8 cellular contexts compared by ENCODE assay signal in genomic region chr2:74261204-74261864, GRCh38.
A peak's percentile ranks its signal among the peaks of the same experiment; 100 is the strongest.
DNase-seq lines count a peak whose midpoint lies in the region; ATAC-seq and TF ChIP-seq lines count a peak whose summit lies in the region.

No MANE protein-coding gene starts in this region.

- H3K27me3 ChIP-seq in cardiac muscle cell (no peaks in the 10 kb centered on the region), tibial artery (no peaks in the 10 kb centered on the region), lower lobe of right lung (ENCODE audit: low read depth) (no peaks in the 10 kb centered on the region)

- H3K36me3 Mint-ChIP-seq in activated CD4-positive, alpha-beta T cell treated with anti-CD3 and anti-CD28 coated beads, Interleukin-2, amount 10 ng/mL, durations not matched to agents 7 days and 5 days (ENCODE audit: low read depth), result no peaks in the 10 kb centered on the region

- no peaks in the 10 kb centered on the region for H3K36me3 ChIP-seq in cardiac muscle cell
- H3K36me3 ChIP-seq in tibial artery, result peaks cover 0 to 11% (median 0%) of the 10 kb centered on the region in 3 donors
- no peaks in the 10 kb centered on the region for H3K36me3 ChIP-seq in lower lobe of right lung

- CTCF ChIA-PET in activated CD4-positive, alpha-beta T cell treated with anti-CD3 and anti-CD28 coated beads, Interleukin-2, amount 10 ng/mL, durations not matched to agents 7 days and 5 days (lab: Charles Lee), result interaction anchor here (1.2 to 2.2 kb wide), 3 partner anchors 9 to 20 kb away, joined by 4 to 8 read pairs (median 7); no protein-coding TSS in a partner anchor

- H3K9me3 ChIP-seq in cardiac muscle cell (ENCODE audit: low read depth) (no peaks in the 10 kb centered on the region), tibial artery (no peaks in the 10 kb centered on the region), lower lobe of right lung (no peaks in the 10 kb centered on the region)

- H3K4me1 Mint-ChIP-seq in activated CD4-positive, alpha-beta T cell treated with anti-CD3 and anti-CD28 coated beads, Interleukin-2, amount 10 ng/mL, durations not matched to agents 7 days and 5 days, result peaks cover 11% of the 10 kb centered on the region

- ATAC-seq in SK-N-SH treated with all-trans-retinoic acid at 6 μM for 48 hours (peak; percentile 91), lower lobe of right lung (no peak), GM21723 (IDR thresholded peaks at IDR 0.05; ENCODE audit: unreplicated experiment) (no peak)

- peak; percentile 53 for TF ChIP-seq CTCF in cardiac muscle cell (IDR thresholded peaks at IDR 0.05; ENCODE audit: low read depth, low read length)
- peak; percentile 52 to 68 for TF ChIP-seq CTCF in tibial artery (IDR thresholded peaks at IDR 0.05)
- TF ChIP-seq CTCF in lower lobe of right lung (IDR thresholded peaks at IDR 0.05), result no peak

- H3K27me3 Mint-ChIP-seq in activated CD4-positive, alpha-beta T cell treated with anti-CD3 and anti-CD28 coated beads, Interleukin-2, amount 10 ng/mL, durations not matched to agents 7 days and 5 days, result no peaks in the 10 kb centered on the region

- DNase-seq in activated CD4-positive, alpha-beta T cell treated with anti-CD3 and anti-CD28 coated beads, Interleukin-2, amount 10 ng/mL, durations not matched to agents 7 days and 5 days, result no peak
- no peak for DNase-seq in activated CD4-positive, alpha-beta T cell treated with anti-CD3 and anti-CD28 coated beads for 4 hours
- DNase-seq in cardiac muscle cell (ENCODE audit: low read depth in 1 of 2, low spot score in 1 of 2), result peak; percentile 39 to 64
- DNase-seq in tibial artery, result peak in 1 of 2 donors; percentile 62
- no peak for DNase-seq in lower lobe of right lung
- DNase-seq in cortex of kidney (lab: John Stamatoyannopoulos, UW), result no peak

- H3K4me3 ChIP-seq in cardiac muscle cell (no peak overlapping the region), tibial artery (no peak overlapping the region), lower lobe of right lung (no peak overlapping the region)

- intact Hi-C loops in tibial artery (cut with DNase I; ENCODE audit: low total_unique reads) (loop anchor here (5.0 to 10.0 kb wide), 3 partner anchors 76 to 437 kb away; partner anchors contain the start of genes BOLA3 and STAMBP), lower lobe of right lung (cut with DNase I) (no loop called here)

- H3K27ac ChIP-seq in cardiac muscle cell, result peak overlapping the region; percentile 46
- no peak overlapping the region for H3K27ac ChIP-seq in tibial artery
- no peak overlapping the region for H3K27ac ChIP-seq in lower lobe of right lung

- no peak overlapping the region for H3K4me3 Mint-ChIP-seq in activated CD4-positive, alpha-beta T cell treated with anti-CD3 and anti-CD28 coated beads, Interleukin-2, amount 10 ng/mL, durations not matched to agents 7 days and 5 days

- H3K4me1 ChIP-seq in cardiac muscle cell (ENCODE audit: low read depth) (peaks cover 12% of the 10 kb centered on the region), tibial artery (no peaks in the 10 kb centered on the region), lower lobe of right lung (no peaks in the 10 kb centered on the region)

- peak overlapping the region; percentile 48 for H3K27ac Mint-ChIP-seq in activated CD4-positive, alpha-beta T cell treated with anti-CD3 and anti-CD28 coated beads, Interleukin-2, amount 10 ng/mL, durations not matched to agents 7 days and 5 days

- POLR2A ChIA-PET in activated CD4-positive, alpha-beta T cell treated with anti-CD3 and anti-CD28 coated beads, Interleukin-2, amount 10 ng/mL, durations not matched to agents 7 days and 5 days (lab: Charles Lee), result no interaction called here

- no peaks in the 10 kb centered on the region for H3K9me3 Mint-ChIP-seq in activated CD4-positive, alpha-beta T cell treated with anti-CD3 and anti-CD28 coated beads, Interleukin-2, amount 10 ng/mL, durations not matched to agents 7 days and 5 days

TF ChIP-seq in SK-N-SH treated with all-trans-retinoic acid at 6 μM for 48 hours, 23 proteins besides CTCF, POLR2A, EP300 and RAD21:
- TF ChIP-seq ARNTL (CRISPR knock-in tag; IDR thresholded peaks at IDR 0.05; ENCODE audit: borderline replicate concordance, low read depth) (no peak), CREB5 (CRISPR knock-in tag; IDR thresholded peaks at IDR 0.05; ENCODE audit: low read depth) (no peak), SNAI2 (CRISPR knock-in tag; IDR thresholded peaks at IDR 0.05) (no peak), CSRNP3 (CRISPR knock-in tag; IDR thresholded peaks at IDR 0.05) (no peak), ISL1 (CRISPR knock-in tag; IDR thresholded peaks at IDR 0.05) (no peak), ZNF70 (CRISPR knock-in tag; IDR thresholded peaks at IDR 0.05) (no peak), ZFP30 (CRISPR knock-in tag; IDR thresholded peaks at IDR 0.05) (no peak), ZNF8 (CRISPR knock-in tag; IDR thresholded peaks at IDR 0.05) (no peak)

Comparison
In these comparisons a context has a peak if more than half of its experiments do, and no peak if none do; other contexts are left out.
1. DNase-seq: peak in cardiac muscle cell (2 of 2); none in activated CD4-positive, alpha-beta T cell treated with anti-CD3 and anti-CD28 coated beads, Interleukin-2, amount 10 ng/mL, durations not matched to agents 7 days and 5 days (single experiment), activated CD4-positive, alpha-beta T cell treated with anti-CD3 and anti-CD28 coated beads for 4 hours (0 of 2), lower lobe of right lung (single experiment) and cortex of kidney (single experiment).